Comparison of ENCODE assay signal across 32 cellular contexts in the genomic region with DNA sequence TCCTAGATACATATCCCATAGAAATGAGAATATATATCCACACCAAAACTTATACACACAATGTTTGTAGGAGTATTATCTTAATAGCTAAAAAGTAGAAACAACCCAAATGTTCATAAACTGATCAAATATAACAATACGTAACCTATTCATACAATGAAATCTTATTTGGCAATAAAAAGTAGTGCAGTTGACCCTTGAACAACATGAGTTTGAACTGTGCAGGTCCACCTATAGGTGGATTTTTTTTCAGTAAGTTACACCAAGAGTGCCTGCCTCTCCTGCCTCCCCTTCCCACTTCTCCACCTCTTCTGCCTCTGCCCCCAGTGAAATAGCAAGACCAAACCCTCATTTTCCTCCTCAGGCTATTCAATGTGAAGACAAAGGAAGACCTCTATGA.
"Had no signal": no experiment of that assay in that cellular context is flagged by ENCODE, and none has a peak within 500 bp of the region (broad histone marks: within the 10 kb centered on the region; RNA-seq: fewer than 3 reads in every experiment).

No MANE protein-coding gene starts in this region.

- H3K9me3 Mint-ChIP-seq: activated CD4-positive, alpha-beta memory T cell treated with anti-CD3 and anti-CD28 coated beads, Interleukin-2, amount 10 ng/mL, durations not matched to agents 7 days and 5 days; activated CD4-positive, alpha-beta T cell treated with anti-CD3 and anti-CD28 coated beads, Interleukin-2, amount 10 ng/mL, durations not matched to agents 7 days and 5 days; activated naive CD4-positive, alpha-beta T cell treated with anti-CD3 and anti-CD28 coated beads, Interleukin-2, amount 50 U/mL, for 24 hours; activated naive CD8-positive, alpha-beta T cell treated with anti-CD3 and anti-CD28 coated beads for 36 hours; activated naive CD8-positive, alpha-beta T cell treated with anti-CD3 and anti-CD28 coated beads, Interleukin-2, amount 50 U/mL, for 24 hours; activated T-cell treated with anti-CD3 and anti-CD28 coated beads, Interleukin-2, amount 50 U/mL, for 24 hours; activated T-cell treated with anti-CD3 and anti-CD28 coated beads, Interleukin-2, amount 50 U/mL, for 72 hours; central memory CD8-positive, alpha-beta T cell; effector memory CD8-positive, alpha-beta T cell; WTC11 had no signal

- H3K27me3 Mint-ChIP-seq: activated CD4-positive, alpha-beta memory T cell treated with anti-CD3 and anti-CD28 coated beads, Interleukin-2, amount 10 ng/mL, durations not matched to agents 7 days and 5 days; activated CD4-positive, alpha-beta T cell treated with anti-CD3 and anti-CD28 coated beads, Interleukin-2, amount 10 ng/mL, durations not matched to agents 7 days and 5 days; activated naive CD4-positive, alpha-beta T cell treated with anti-CD3 and anti-CD28 coated beads, Interleukin-2, amount 50 U/mL, for 24 hours; activated naive CD8-positive, alpha-beta T cell treated with anti-CD3 and anti-CD28 coated beads for 36 hours; activated naive CD8-positive, alpha-beta T cell treated with anti-CD3 and anti-CD28 coated beads, Interleukin-2, amount 50 U/mL, for 24 hours; activated T-cell treated with anti-CD3 and anti-CD28 coated beads, Interleukin-2, amount 50 U/mL, for 24 hours; central memory CD8-positive, alpha-beta T cell; effector memory CD8-positive, alpha-beta T cell had no signal

- FAIRE-seq: bronchial epithelial cell had no signal

- H3K4me1 Mint-ChIP-seq: activated CD4-positive, alpha-beta memory T cell treated with anti-CD3 and anti-CD28 coated beads, Interleukin-2, amount 10 ng/mL, durations not matched to agents 7 days and 5 days; activated CD4-positive, alpha-beta T cell treated with anti-CD3 and anti-CD28 coated beads, Interleukin-2, amount 10 ng/mL, durations not matched to agents 7 days and 5 days; activated naive CD4-positive, alpha-beta T cell treated with anti-CD3 and anti-CD28 coated beads, Interleukin-2, amount 50 U/mL, for 24 hours; activated naive CD8-positive, alpha-beta T cell treated with anti-CD3 and anti-CD28 coated beads for 36 hours; activated naive CD8-positive, alpha-beta T cell treated with anti-CD3 and anti-CD28 coated beads, Interleukin-2, amount 50 U/mL, for 24 hours; central memory CD8-positive, alpha-beta T cell had no signal

- H3K4me3 Mint-ChIP-seq: activated CD4-positive, alpha-beta memory T cell treated with anti-CD3 and anti-CD28 coated beads, Interleukin-2, amount 10 ng/mL, durations not matched to agents 7 days and 5 days; activated CD4-positive, alpha-beta T cell treated with anti-CD3 and anti-CD28 coated beads, Interleukin-2, amount 10 ng/mL, durations not matched to agents 7 days and 5 days; activated naive CD4-positive, alpha-beta T cell treated with anti-CD3 and anti-CD28 coated beads, Interleukin-2, amount 50 U/mL, for 24 hours; activated naive CD8-positive, alpha-beta T cell treated with anti-CD3 and anti-CD28 coated beads for 36 hours; activated naive CD8-positive, alpha-beta T cell treated with anti-CD3 and anti-CD28 coated beads, Interleukin-2, amount 50 U/mL, for 24 hours; activated T-cell treated with anti-CD3 and anti-CD28 coated beads, Interleukin-2, amount 50 U/mL, for 24 hours; activated T-cell treated with anti-CD3 and anti-CD28 coated beads, Interleukin-2, amount 50 U/mL, for 72 hours; central memory CD8-positive, alpha-beta T cell; effector memory CD8-positive, alpha-beta T cell; WTC11 had no signal

- H3K4me3 ChIP-seq: adrenal gland, ascending aorta, esophagus muscularis mucosa, gastroesophageal sphincter, heart right ventricle had no signal

- DNase-seq: activated CD4-positive, alpha-beta memory T cell treated with anti-CD3 and anti-CD28 coated beads, Interleukin-2, amount 10 ng/mL, durations not matched to agents 7 days and 5 days; activated CD4-positive, alpha-beta T cell treated with anti-CD3 and anti-CD28 coated beads for 1 hour; activated CD4-positive, alpha-beta T cell treated with anti-CD3 and anti-CD28 coated beads for 4 hours; activated CD4-positive, alpha-beta T cell treated with anti-CD3 and anti-CD28 coated beads, Interleukin-2, amount 10 ng/mL, durations not matched to agents 7 days and 5 days; activated CD4-positive, alpha-beta T cell treated with anti-CD3 and anti-CD28 coated beads, Interleukin-2, amount 50 U/mL, for 4 hours; activated CD8-positive, alpha-beta memory T cell treated with anti-CD3 and anti-CD28 coated beads, Interleukin-2, amount 50 U/mL, for 48 hours; activated gamma-delta T cell; activated naive CD4-positive, alpha-beta T cell; activated naive CD8-positive, alpha-beta T cell treated with anti-CD3 and anti-CD28 coated beads for 36 hours; activated naive CD8-positive, alpha-beta T cell treated with anti-CD3 and anti-CD28 coated beads, Interleukin-2, amount 50 U/mL, for 24 hours; activated T-cell treated with anti-CD3 and anti-CD28 coated beads for 4 hours; activated T-cell treated with anti-CD3 and anti-CD28 coated beads, Interleukin-2, amount 50 U/mL, for 24 hours; activated T-cell treated with anti-CD3 and anti-CD28 coated beads, Interleukin-2, amount 50 U/mL, for 72 hours; adrenal gland; amygdala; brain microvascular endothelial cell; cortex of kidney; dermis blood vessel endothelial cell; effector CD4-positive, alpha-beta T cell; effector memory CD8-positive, alpha-beta T cell; erythroblast; foreskin keratinocyte; heart right ventricle; T-helper 2 cell had no signal

- H3K27me3 ChIP-seq: adrenal gland, ascending aorta, brain microvascular endothelial cell, esophagus muscularis mucosa, foreskin keratinocyte, gastroesophageal sphincter, heart right ventricle had no signal

- H3K4me1 ChIP-seq: adrenal gland, ascending aorta, esophagus muscularis mucosa, foreskin keratinocyte, gastroesophageal sphincter, heart right ventricle had no signal

- H3K27ac Mint-ChIP-seq: activated CD4-positive, alpha-beta memory T cell treated with anti-CD3 and anti-CD28 coated beads, Interleukin-2, amount 10 ng/mL, durations not matched to agents 7 days and 5 days; activated CD4-positive, alpha-beta T cell treated with anti-CD3 and anti-CD28 coated beads, Interleukin-2, amount 10 ng/mL, durations not matched to agents 7 days and 5 days; activated naive CD4-positive, alpha-beta T cell treated with anti-CD3 and anti-CD28 coated beads, Interleukin-2, amount 50 U/mL, for 24 hours; activated naive CD8-positive, alpha-beta T cell treated with anti-CD3 and anti-CD28 coated beads for 36 hours; activated naive CD8-positive, alpha-beta T cell treated with anti-CD3 and anti-CD28 coated beads, Interleukin-2, amount 50 U/mL, for 24 hours; activated T-cell treated with anti-CD3 and anti-CD28 coated beads, Interleukin-2, amount 50 U/mL, for 24 hours; activated T-cell treated with anti-CD3 and anti-CD28 coated beads, Interleukin-2, amount 50 U/mL, for 72 hours; effector memory CD8-positive, alpha-beta T cell; WTC11 had no signal

- H3K36me3 ChIP-seq: adrenal gland, brain microvascular endothelial cell had no signal

- H3K27ac ChIP-seq: adrenal gland, ascending aorta, brain microvascular endothelial cell, esophagus muscularis mucosa, foreskin keratinocyte, gastroesophageal sphincter, heart right ventricle, VCaP had no signal

- ATAC-seq: activated naive CD8-positive, alpha-beta T cell treated with anti-CD3 and anti-CD28 coated beads, Interleukin-2, amount 50 U/mL, for 24 hours; activated T-cell treated with anti-CD3 and anti-CD28 coated beads, Interleukin-2, amount 50 U/mL, for 72 hours; effector memory CD8-positive, alpha-beta T cell; foreskin keratinocyte; gastroesophageal sphincter; heart right ventricle; WTC11 had no signal

- H3K36me3 Mint-ChIP-seq: WTC11 had no signal

- H3K9me3 ChIP-seq: adrenal gland, ascending aorta, esophagus muscularis mucosa, gastroesophageal sphincter, heart right ventricle had no signal
